ENCODE assay signal across 11 cellular contexts in genomic region chr14:59952141-59952540, GRCh38. TPM values are rescaled to one million over a fixed set of nuclear protein-coding genes. Genes with fewer than 3 reads are reported as not detected.
DNase-seq lines count a peak whose midpoint lies in the region; TF ChIP-seq lines count a peak whose summit lies in the region.
"Not testable (repeated sequence)": the region's sequence is repeated elsewhere in the genome, so short reads cannot be mapped to it uniquely, and the experiment has no call there.
"Had no signal": no experiment of that assay in that cellular context is flagged by ENCODE, and none has a peak within 500 bp of the region (broad histone marks: within the 10 kb centered on the region; RNA-seq: fewer than 3 reads in every experiment).

No MANE protein-coding gene starts in this region.

- H3K27ac Mint-ChIP-seq in brain: peak overlapping the region in 1 of 5 experiments; percentile 45
- H3K27ac Mint-ChIP-seq in glutamatergic neuron (ENCODE audit: unreplicated experiment): peak overlapping the region; percentile 28
- H3K27ac Mint-ChIP-seq in nephron: peak overlapping the region; percentile 17 to 89 (median 78)

- H3K27me3 Mint-ChIP-seq in brain; glutamatergic neuron (ENCODE audit: unreplicated experiment); nephron (ENCODE audit: low read depth): not testable (repeated sequence)

- H2BK12ac ChIP-seq in neuronal stem cell (ENCODE audit: low read length): not testable (repeated sequence)

- peaks cover 27 to 52% (median 42%) of the 10 kb centered on the region in 5 experiments for H3K9me3 Mint-ChIP-seq in brain
- not testable (repeated sequence) for H3K9me3 Mint-ChIP-seq in glutamatergic neuron (ENCODE audit: unreplicated experiment)
- peaks cover 49% of the 10 kb centered on the region for H3K9me3 Mint-ChIP-seq in nephron

- not testable (repeated sequence) for H3K4me1 Mint-ChIP-seq in brain; glutamatergic neuron (ENCODE audit: low read depth, unreplicated experiment); nephron

- H3K36me3 ChIP-seq in H7 (replicated peaks; ENCODE audit: control insufficient read depth, insufficient read depth, low read length); HUES64 (ENCODE audit: insufficient read depth, low read length); iPS-15b (ENCODE audit: control insufficient read depth, insufficient read depth, low read length); neuronal stem cell (replicated peaks in 1 of 2; ENCODE audit: control insufficient read depth in 2 of 2, insufficient read depth in 2 of 2, low read length in 2 of 2): not testable (repeated sequence)

- not testable (repeated sequence) for H2BK120ac ChIP-seq in neuronal stem cell (ENCODE audit: low read depth, low read length)

- H3K79me1 ChIP-seq in neuronal stem cell (ENCODE audit: low read depth, low read length): not testable (repeated sequence)

- H3K4me3 Mint-ChIP-seq in brain (peak overlapping the region in 3 of 5 experiments; percentile 77 to 80 (median 78)), glutamatergic neuron (ENCODE audit: unreplicated experiment) (peak overlapping the region; percentile 46), nephron (peak overlapping the region; percentile 80 to 85 (median 83))

- not testable (repeated sequence) for H3K18ac ChIP-seq in neuronal stem cell (ENCODE audit: low read length)

- not testable (repeated sequence) for H2BK5ac ChIP-seq in neuronal stem cell (ENCODE audit: low read length)

- H3K23ac ChIP-seq in neuronal stem cell (ENCODE audit: low read depth, low read length, poor library complexity): not testable (repeated sequence)

- H3K14ac ChIP-seq in neuronal stem cell (ENCODE audit: low read length): not testable (repeated sequence)

- H3K9me3 ChIP-seq in HUES64 (ENCODE audit: insufficient read depth, low read depth, low read length); iPS-15b (ENCODE audit: control insufficient read depth, insufficient read depth, low read length); neuronal stem cell (replicated peaks in 1 of 2; ENCODE audit: control insufficient read depth in 2 of 2, insufficient read depth in 1 of 2, low read depth in 1 of 2, low read length in 2 of 2): not testable (repeated sequence)

- H3K9ac ChIP-seq in HUES64 (ENCODE audit: low read depth, low read length): peak overlapping the region; percentile 64
- not testable (repeated sequence) for H3K9ac ChIP-seq in iPS-15b (ENCODE audit: low read depth, low read length); neuronal stem cell (ENCODE audit: low read depth, low read length, poor library complexity)

- not testable (repeated sequence) for TF ChIP-seq CTCF in brain (conservative IDR thresholded peaks at IDR 0.05); glutamatergic neuron (IDR thresholded peaks at IDR 0.05; ENCODE audit: partially characterized antibody, unreplicated experiment); nephron (IDR thresholded peaks at IDR 0.05; ENCODE audit: unreplicated experiment in 3 of 3)

- WGBS in HUES64: 2% methylated on average over 16 of the region's 30 CpGs
- no CpG with 5 or more reads among the region's 30 CpGs for WGBS in neuronal stem cell (ENCODE audit: extremely low coverage in 2 of 2, insufficient read length in 2 of 2, insufficient replicate concordance in 1 of 2), 2 donors

- H3K27ac ChIP-seq in HUES64 (ENCODE audit: low read depth, low read length); neuronal stem cell (replicated peaks; ENCODE audit: low read length): not testable (repeated sequence)

- H3K4me3 ChIP-seq in H7 (ENCODE audit: insufficient read depth, low read depth, low read length) (peak overlapping the region; percentile 21), HUES64 (ENCODE audit: low read length) (peak overlapping the region; percentile 50), iPS-15b (ENCODE audit: low read depth, low read length) (peak overlapping the region; percentile 39)
- not testable (repeated sequence) for H3K4me3 ChIP-seq in neuronal stem cell (ENCODE audit: low read length in 2 of 2)

- not testable (repeated sequence) for H2AK5ac ChIP-seq in neuronal stem cell (ENCODE audit: low read depth, low read length)

- H3K27me3 ChIP-seq in H7 (ENCODE audit: control insufficient read depth, insufficient read depth, low read length); HUES64 (ENCODE audit: insufficient read depth, low read length); iPS-15b (ENCODE audit: control insufficient read depth, insufficient read depth, low read length); neuronal stem cell (ENCODE audit: control insufficient read depth in 3 of 3, insufficient read depth in 3 of 3, low read depth in 1 of 3, low read length in 3 of 3): not testable (repeated sequence)

- H3K4ac ChIP-seq in neuronal stem cell (ENCODE audit: low read length): not testable (repeated sequence)

- not testable (repeated sequence) for H3K4me2 ChIP-seq in neuronal stem cell (ENCODE audit: insufficient read depth, low read length, poor library complexity, severe bottlenecking)

- H4K91ac ChIP-seq in neuronal stem cell (ENCODE audit: low read depth, low read length, poor library complexity): not testable (repeated sequence)

- H3K4me1 ChIP-seq in HUES64 (ENCODE audit: insufficient read depth, low read length); iPS-15b (ENCODE audit: control insufficient read depth, insufficient read depth, low read length); neuronal stem cell (ENCODE audit: control insufficient read depth in 2 of 2, insufficient read depth in 1 of 2, low read depth in 1 of 2, low read length in 2 of 2): not testable (repeated sequence)

- H3K36me3 Mint-ChIP-seq in brain (peaks cover 44% of the 10 kb centered on the region), glutamatergic neuron (ENCODE audit: unreplicated experiment) (peaks cover 19% of the 10 kb centered on the region), nephron (ENCODE audit: low read depth) (peaks cover 22% of the 10 kb centered on the region)

- H2AFZ ChIP-seq in neuronal stem cell (ENCODE audit: low read length): peak overlapping the region; percentile 45

- DNase-seq in H7; glutamatergic neuron; neuronal stem cell (ENCODE audit: low spot score): not testable (repeated sequence)

- H2BK15ac ChIP-seq in neuronal stem cell (ENCODE audit: low read length): not testable (repeated sequence)

- H4K8ac ChIP-seq in neuronal stem cell (ENCODE audit: low read depth, low read length): not testable (repeated sequence)

RNA-seq across cellular contexts. Expression of gene LRRC9, which starts 32.2 kb away (rescaled TPM):
- total RNA-seq in H7 (2014; rRNA removed; shearing (Covaris generic)): 0.30 and 0.38 TPM in 2 replicates
- 1.8 TPM for polyA plus RNA-seq in HUES64 (2013, experiment 1 of 2)
- polyA plus RNA-seq in HUES64 (2013, experiment 2 of 2): 0.89 TPM
- polyA plus RNA-seq in brain (ENCODE audit: insufficient read depth, low read depth, low replicate concordance): 1.0 TPM
- total RNA-seq in glutamatergic neuron (ENCODE audit: unreplicated experiment): 1.3 TPM
- polyA plus RNA-seq in neuronal stem cell (2013, experiment 1 of 2): 0.99 TPM
- 1.1 TPM for polyA plus RNA-seq in neuronal stem cell (2013, experiment 2 of 2)
- total RNA-seq: H4 had no signal
- polyA plus RNA-seq: A549; AG04450; CD4-positive, alpha-beta memory T cell had no signal
